ENCODE assay signal across 18 cellular contexts in the genomic region with DNA sequence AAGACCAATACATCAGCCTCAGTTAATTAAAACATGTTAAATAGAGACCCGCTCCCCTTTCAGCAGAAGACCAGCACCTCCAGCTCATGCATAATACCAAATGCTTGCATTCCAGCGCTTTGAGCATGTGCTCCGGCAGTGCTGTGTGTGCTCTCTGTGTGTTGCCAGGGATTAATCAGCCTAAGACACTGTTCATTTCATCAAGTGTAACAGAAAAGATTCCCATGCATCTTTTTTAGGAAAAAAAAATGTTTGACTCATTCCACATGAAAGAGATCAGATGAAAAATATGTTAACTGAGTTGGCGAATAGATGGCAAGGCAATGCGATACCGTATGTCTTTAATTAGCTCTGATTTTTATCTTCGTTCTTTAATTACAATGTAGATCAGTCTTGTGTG.
DNase-seq lines count a peak whose midpoint lies in the region; ATAC-seq lines count a peak whose summit lies in the region.
"Had no signal": no experiment of that assay in that cellular context is flagged by ENCODE, and none has a peak within 500 bp of the region (broad histone marks: within the 10 kb centered on the region; RNA-seq: fewer than 3 reads in every experiment).

No MANE protein-coding gene starts in this region.

- H3K4me2 ChIP-seq in Karpas-422 (ENCODE audit: low read depth, low read length, poor library complexity, severe bottlenecking) (no peak overlapping the region), neuronal stem cell (ENCODE audit: insufficient read depth, low read length, poor library complexity, severe bottlenecking) (no peak overlapping the region)

- DNase-seq in D341Med (ENCODE audit: low spot score) (peak; percentile 62), Karpas-422 (no peak), dedifferentiated amniotic fluid mesenchymal stem cell (ENCODE audit: extremely low spot score) (peak; percentile 43), neuronal stem cell (ENCODE audit: low spot score) (peak; percentile 41), cardiac septum (ENCODE audit: low spot score) (no peak)
- DNase-seq: activated T-cell treated with anti-CD3 and anti-CD28 coated beads, Interleukin-2, amount 50 U/mL, for 48 hours; anterior cingulate cortex; DMS153; gastrocnemius medialis; lower lobe of right lung; NCI-H187; NCI-H510A treated with DMSO at 0.1 percent for 48 hours; Peyer's patch; sigmoid colon; stimulated activated CD4-positive, alpha-beta T cell treated with anti-CD3 and anti-CD28 coated beads, Interleukin-4, amount 100 ng/mL, for 4 hours; upper lobe of right lung had no signal

- H4K20me1 ChIP-seq in Karpas-422 (ENCODE audit: insufficient read depth, low read depth, low read length): no peaks in the 10 kb centered on the region

- H3K27ac ChIP-seq in Karpas-422 (ENCODE audit: low read length): 0 out of 2 replicates have a peak overlapping the region, but pooled peaks have one; percentile 42
- H3K27ac ChIP-seq in neuronal stem cell (replicated peaks; ENCODE audit: low read length): no peak overlapping the region
- H3K27ac ChIP-seq: lower lobe of right lung, Peyer's patch, sigmoid colon, upper lobe of right lung had no signal

- no peak overlapping the region for H4K8ac ChIP-seq in neuronal stem cell (ENCODE audit: low read depth, low read length)

- no peak overlapping the region for H2AK5ac ChIP-seq in neuronal stem cell (ENCODE audit: low read depth, low read length)

- H4K91ac ChIP-seq in neuronal stem cell (ENCODE audit: low read depth, low read length, poor library complexity): no peak overlapping the region

- no peak overlapping the region for H3K23ac ChIP-seq in neuronal stem cell (ENCODE audit: low read depth, low read length, poor library complexity)

- H3K9me2 ChIP-seq in Karpas-422 (replicated peaks; ENCODE audit: insufficient read depth, low read length): no peaks in the 10 kb centered on the region

- intact Hi-C loops in cardiac septum (cut with DNase I): no loop called here

- H3K27me3 ChIP-seq in Karpas-422 (ENCODE audit: low read length) (no peaks in the 10 kb centered on the region), neuronal stem cell (ENCODE audit: control insufficient read depth in 3 of 3, insufficient read depth in 3 of 3, low read depth in 1 of 3, low read length in 3 of 3) (no peaks in the 10 kb centered on the region)
- H3K27me3 ChIP-seq: gastrocnemius medialis, Peyer's patch, sigmoid colon, upper lobe of right lung had no signal

- no peaks in the 10 kb centered on the region for H3K9me3 ChIP-seq in Karpas-422 (ENCODE audit: low read length)
- no peaks in the 10 kb centered on the region for H3K9me3 ChIP-seq in neuronal stem cell (replicated peaks in 1 of 2; ENCODE audit: control insufficient read depth in 2 of 2, insufficient read depth in 1 of 2, low read depth in 1 of 2, low read length in 2 of 2)
- H3K9me3 ChIP-seq: gastrocnemius medialis, lower lobe of right lung, Peyer's patch, sigmoid colon, upper lobe of right lung had no signal

- no peak overlapping the region for H3K9ac ChIP-seq in Karpas-422 (ENCODE audit: low read length)
- H3K9ac ChIP-seq in neuronal stem cell (ENCODE audit: low read depth, low read length, poor library complexity): no peak overlapping the region

- no peak overlapping the region for H2BK12ac ChIP-seq in neuronal stem cell (ENCODE audit: low read length)

- H2BK15ac ChIP-seq in neuronal stem cell (ENCODE audit: low read length): no peak overlapping the region

- H3K4me1 ChIP-seq in Karpas-422 (ENCODE audit: low read length) (peaks cover 77% of the 10 kb centered on the region), neuronal stem cell (ENCODE audit: control insufficient read depth in 2 of 2, insufficient read depth in 1 of 2, low read depth in 1 of 2, low read length in 2 of 2) (peaks cover 11 to 15% of the 10 kb centered on the region in 2 donors)
- H3K4me1 ChIP-seq: Peyer's patch, sigmoid colon, upper lobe of right lung had no signal

- H3K36me3 ChIP-seq in Karpas-422 (ENCODE audit: insufficient read depth, low read length) (no peaks in the 10 kb centered on the region), neuronal stem cell (replicated peaks in 1 of 2; ENCODE audit: control insufficient read depth in 2 of 2, insufficient read depth in 2 of 2, low read length in 2 of 2) (peaks cover 1 to 2% of the 10 kb centered on the region in 2 donors)
- H3K36me3 ChIP-seq: gastrocnemius medialis had no signal

- H2BK120ac ChIP-seq in neuronal stem cell (ENCODE audit: low read depth, low read length): no peak overlapping the region

- H3K79me2 ChIP-seq in Karpas-422 (ENCODE audit: low read length): peaks cover 36% of the 10 kb centered on the region

- no peak overlapping the region for H3K4me3 ChIP-seq in Karpas-422 (ENCODE audit: low read length)
- no peak overlapping the region for H3K4me3 ChIP-seq in neuronal stem cell (ENCODE audit: low read length in 2 of 2)
- H3K4me3 ChIP-seq: gastrocnemius medialis, lower lobe of right lung, Peyer's patch, sigmoid colon, upper lobe of right lung had no signal

- peaks cover 3% of the 10 kb centered on the region for H3K79me1 ChIP-seq in neuronal stem cell (ENCODE audit: low read depth, low read length)

- no peak overlapping the region for H3K14ac ChIP-seq in neuronal stem cell (ENCODE audit: low read length)

- no CpG with 5 or more reads among the region's 7 CpGs for WGBS in neuronal stem cell (ENCODE audit: extremely low coverage in 2 of 2, insufficient read length in 2 of 2, insufficient replicate concordance in 1 of 2), 2 donors

- no peak overlapping the region for H2AFZ ChIP-seq in Karpas-422 (ENCODE audit: low read length)
- no peak overlapping the region for H2AFZ ChIP-seq in neuronal stem cell (ENCODE audit: low read length)

- ATAC-seq in HG02798 (IDR thresholded peaks at IDR 0.05; ENCODE audit: poor library complexity, unreplicated experiment) (no peak), esophagus mucosa (no peak)
- ATAC-seq: gastrocnemius medialis, lower lobe of right lung, upper lobe of right lung had no signal

- no peak overlapping the region for H2BK5ac ChIP-seq in neuronal stem cell (ENCODE audit: low read length)

- no peak overlapping the region for H3K18ac ChIP-seq in neuronal stem cell (ENCODE audit: low read length)

- no peak overlapping the region for H3K4ac ChIP-seq in neuronal stem cell (ENCODE audit: low read length)

Comparison
In these comparisons a context has a peak if more than half of its experiments do, and no peak if none do; other contexts are left out.
1. DNase-seq: peak in D341Med (single experiment), dedifferentiated amniotic fluid mesenchymal stem cell (single experiment) and neuronal stem cell (single experiment); none in Karpas-422 (single experiment) and cardiac septum (single experiment).